In the genomic region with DNA sequence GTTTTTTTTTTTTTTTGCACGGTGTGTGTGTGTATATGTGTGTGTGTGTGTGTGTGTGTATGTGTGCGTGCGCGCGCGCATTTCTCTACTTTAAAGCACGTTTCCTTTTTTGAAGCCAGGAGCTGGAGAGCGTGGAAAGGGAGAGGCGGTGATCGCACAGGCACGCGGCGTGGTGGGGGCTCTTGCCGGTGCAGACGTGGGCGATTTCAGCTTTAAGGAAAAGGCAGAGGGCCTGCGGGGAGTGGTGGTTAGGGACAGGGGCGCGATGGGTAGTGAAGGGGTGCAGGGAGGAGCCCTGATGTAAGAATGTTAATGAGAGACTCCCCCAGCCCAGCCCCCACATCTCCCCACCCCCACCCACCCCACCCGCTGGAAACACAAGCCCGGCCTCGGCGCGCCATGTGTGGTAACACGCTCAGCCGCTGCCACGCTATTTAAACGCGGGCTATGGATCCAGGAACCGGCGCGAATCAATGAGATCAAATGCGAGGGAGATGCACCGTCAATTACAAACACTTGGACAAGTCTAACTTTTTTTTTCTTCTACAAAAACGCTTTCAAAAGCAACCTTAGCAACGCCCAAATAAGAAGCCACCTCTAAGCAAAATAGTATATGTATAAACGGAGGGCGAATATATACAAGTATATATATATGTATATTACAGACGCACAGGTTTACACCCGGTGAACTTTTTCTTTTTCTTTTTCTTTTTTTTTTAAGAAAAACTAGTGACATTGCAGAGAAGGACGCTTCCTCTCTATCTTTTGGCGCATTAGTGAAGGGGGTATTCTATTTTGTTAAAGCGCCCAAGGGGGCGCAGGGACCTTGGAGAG, we compare ENCODE assay signal across 8 cellular contexts. TPM values are rescaled to one million over a fixed set of nuclear protein-coding genes. Genes with fewer than 3 reads are reported as not detected.
A peak's percentile ranks its signal among the peaks of the same experiment; 100 is the strongest.
DNase-seq lines count a peak whose midpoint lies in the region; ATAC-seq, FAIRE-seq and TF ChIP-seq lines count a peak whose summit lies in the region.

A gene with protein sequence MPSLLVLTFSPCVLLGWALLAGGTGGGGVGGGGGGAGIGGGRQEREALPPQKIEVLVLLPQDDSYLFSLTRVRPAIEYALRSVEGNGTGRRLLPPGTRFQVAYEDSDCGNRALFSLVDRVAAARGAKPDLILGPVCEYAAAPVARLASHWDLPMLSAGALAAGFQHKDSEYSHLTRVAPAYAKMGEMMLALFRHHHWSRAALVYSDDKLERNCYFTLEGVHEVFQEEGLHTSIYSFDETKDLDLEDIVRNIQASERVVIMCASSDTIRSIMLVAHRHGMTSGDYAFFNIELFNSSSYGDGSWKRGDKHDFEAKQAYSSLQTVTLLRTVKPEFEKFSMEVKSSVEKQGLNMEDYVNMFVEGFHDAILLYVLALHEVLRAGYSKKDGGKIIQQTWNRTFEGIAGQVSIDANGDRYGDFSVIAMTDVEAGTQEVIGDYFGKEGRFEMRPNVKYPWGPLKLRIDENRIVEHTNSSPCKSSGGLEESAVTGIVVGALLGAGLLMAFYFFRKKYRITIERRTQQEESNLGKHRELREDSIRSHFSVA (plus strand): TSS at position 463 of the 834 bp plus-strand sequence. CDS start 456 bp downstream, outside the sequence.

- no peak for FAIRE-seq in bronchial epithelial cell (lab: Jason Lieb, UNC)
- FAIRE-seq in GM12891 (lab: Jason Lieb, UNC): no peak

- H3K4me1 ChIP-seq in subcutaneous abdominal adipose tissue (ENCODE audit: control insufficient read depth in 5 of 5, insufficient read depth in 5 of 5, low read length in 5 of 5): peaks cover 2 to 52% (median 49%) of the 10 kb centered on the region in 5 donors

- H3K9me3 ChIP-seq in subcutaneous abdominal adipose tissue (ENCODE audit: control insufficient read depth in 5 of 5, low read length in 5 of 5): no peaks in the 10 kb centered on the region

- no peak for ATAC-seq in GM18505 (IDR thresholded peaks at IDR 0.05; ENCODE audit: unreplicated experiment)

- peak; percentile 35 for DNase-seq in CD1c-positive myeloid dendritic cell (ENCODE audit: extremely low spot score)
- no peak for DNase-seq in LNCaP clone FGC (ENCODE audit: low read depth)
- DNase-seq in bronchial epithelial cell (ENCODE audit: low read depth): no peak
- DNase-seq in left kidney (ENCODE audit: low read depth, low spot score): peak; percentile 62
- DNase-seq in HK-2 (ENCODE audit: unreplicated experiment): no peak
- no peak for DNase-seq in GM12891 (ENCODE audit: insufficient read length, low spot score)

- H3K27me3 ChIP-seq in bronchial epithelial cell (ENCODE audit: control insufficient read depth, insufficient read depth, low read length): peaks cover 13% of the 10 kb centered on the region
- H3K27me3 ChIP-seq in subcutaneous abdominal adipose tissue (ENCODE audit: control insufficient read depth in 5 of 5, insufficient read depth in 4 of 5, low read length in 5 of 5): peaks cover 0 to 21% (median 12%) of the 10 kb centered on the region in 5 donors

- no peak for TF ChIP-seq POLR2A in GM18505 (IDR thresholded peaks at IDR 0.05; ENCODE audit: borderline replicate concordance, extremely low read depth, insufficient read depth, insufficient read length)
- no peak for TF ChIP-seq POLR2A in GM12891 (IDR thresholded peaks at IDR 0.05; ENCODE audit: low read depth, low read length)

- H3K36me3 ChIP-seq in bronchial epithelial cell (ENCODE audit: control insufficient read depth, insufficient read depth, low read length) (no peaks in the 10 kb centered on the region), subcutaneous abdominal adipose tissue (ENCODE audit: control insufficient read depth in 5 of 5, insufficient read depth in 5 of 5, low read length in 5 of 5) (no peaks in the 10 kb centered on the region)

- peak within 1 kb of the TSS; percentile 52 for H3K4me3 ChIP-seq in LNCaP clone FGC (ENCODE audit: low read depth, low read length)
- H3K4me3 ChIP-seq in bronchial epithelial cell (ENCODE audit: low read depth, low read length): peak within 1 kb of the TSS; percentile 58
- peak within 1 kb of the TSS; percentile 84 to 93 (median 88) for H3K4me3 ChIP-seq in subcutaneous abdominal adipose tissue (ENCODE audit: low read depth in 1 of 5, low read length in 5 of 5)

- H3K27ac ChIP-seq in subcutaneous abdominal adipose tissue (ENCODE audit: low read depth, low read length): peak within 1 kb of the TSS; percentile 74

- TF ChIP-seq CTCF in LNCaP clone FGC (IDR thresholded peaks at IDR 0.05; ENCODE audit: control insufficient read depth, extremely low read depth, insufficient read depth) (no peak), bronchial epithelial cell (IDR thresholded peaks at IDR 0.05; ENCODE audit: insufficient read depth, low read length, severe bottlenecking) (no peak)

- H3K9ac ChIP-seq in subcutaneous abdominal adipose tissue (ENCODE audit: low read length in 5 of 5): peak within 1 kb of the TSS; percentile 4 to 74 (median 55)

TF ChIP-seq in GM12891, 5 proteins besides CTCF, POLR2A, EP300 and RAD21:
- TF ChIP-seq PAX5 (IDR thresholded peaks at IDR 0.05; ENCODE audit: insufficient read depth, low read length, severe bottlenecking) (no peak), SPI1 (IDR thresholded peaks at IDR 0.05; ENCODE audit: low read depth, low read length) (no peak), POU2F2 (IDR thresholded peaks at IDR 0.05; ENCODE audit: low read depth, low read length) (no peak), TAF1 (IDR thresholded peaks at IDR 0.05; ENCODE audit: low read depth, low read length) (no peak), POLR2AphosphoS5 (IDR thresholded peaks at IDR 0.05; ENCODE audit: low read depth, low read length) (no peak)
TF ChIP-seq in GM12891: peak in this region for 0.

RNA-seq across cellular contexts. Expression of the gene that starts here (rescaled TPM):
- total RNA-seq in bronchial epithelial cell: 1.2 and 17.1 TPM in 2 replicates
- polyA plus RNA-seq in GM12891 (2012; ENCODE audit: low read depth, missing spikeins): 0.04 TPM

Comparison
In these comparisons a context has a peak if more than half of its experiments do, and no peak if none do; other contexts are left out.
1. DNase-seq: peak in CD1c-positive myeloid dendritic cell (single experiment) and left kidney (single experiment); none in LNCaP clone FGC (single experiment), bronchial epithelial cell (single experiment), HK-2 (single experiment) and GM12891 (single experiment).
2. Peak in every context shown above with its lines, with median percentiles within 50 percentile points of each other: H3K4me3 ChIP-seq.